In genomic region chr1:26225033-26225831, GRCh38 we compare ENCODE assay signal across 8 cellular contexts. TPM values are rescaled to one million over a fixed set of nuclear protein-coding genes. Genes with fewer than 3 reads are reported as not detected.
DNase-seq lines count a peak whose midpoint lies in the region; ATAC-seq and TF ChIP-seq lines count a peak whose summit lies in the region.
"Had no signal": no experiment of that assay in that cellular context is flagged by ENCODE, and none has a peak within 500 bp of the region (broad histone marks: within the 10 kb centered on the region; RNA-seq: fewer than 3 reads in every experiment).

No MANE protein-coding gene starts in this region.

- peaks cover 17% of the 10 kb centered on the region for H3K27me3 ChIP-seq in thymus (ENCODE audit: control insufficient read depth, insufficient read depth)
- H3K27me3 ChIP-seq in PC-3 (ENCODE audit: low read length): no peaks in the 10 kb centered on the region

- 11% methylated on average over 50 of the region's 50 CpGs for WGBS in thymus

- H4K20me1 ChIP-seq in PC-3 (ENCODE audit: low read length): no peaks in the 10 kb centered on the region

- no peaks in the 10 kb centered on the region for H3K36me3 ChIP-seq in thymus (ENCODE audit: control insufficient read depth, insufficient read depth)
- H3K36me3 ChIP-seq in PC-3 (ENCODE audit: low read depth, low read length): no peaks in the 10 kb centered on the region

- peaks cover 11 to 13% of the 10 kb centered on the region in 2 donors for H3K27me3 Mint-ChIP-seq in natural killer cell treated with Interleukin-12 subunit alpha and Interleukin-12 subunit beta and Interleukin-15 and Interleukin-18, amount 100 ng/mL, for 72 hours

- no peaks in the 10 kb centered on the region for H3K9me2 ChIP-seq in PC-3 (replicated peaks; ENCODE audit: low read length)

- BruUV-seq in PC-3 (replicated peaks; lab: Mats Ljungman, UMichigan): no TSS peak

- intact Hi-C loops in PC-3 (cut with micrococcal nuclease): no loop called here

- peak overlapping the region in 1 of 2 donors; percentile 47 for H3K27ac Mint-ChIP-seq in natural killer cell treated with Interleukin-12 subunit alpha and Interleukin-12 subunit beta and Interleukin-15 and Interleukin-18, amount 100 ng/mL, for 72 hours

- peak; percentile 91 to 95 for ATAC-seq in natural killer cell treated with Interleukin-12 subunit alpha and Interleukin-12 subunit beta and Interleukin-15 and Interleukin-18, amount 100 ng/mL, for 72 hours
- ATAC-seq in PC-3: no peak

- H3K4me1 Mint-ChIP-seq in natural killer cell treated with Interleukin-12 subunit alpha and Interleukin-12 subunit beta and Interleukin-15 and Interleukin-18, amount 100 ng/mL, for 72 hours (ENCODE audit: low read depth in 2 of 2): peaks cover 7 to 10% of the 10 kb centered on the region in 2 donors

- no peaks in the 10 kb centered on the region for H3K9me3 Mint-ChIP-seq in natural killer cell treated with Interleukin-12 subunit alpha and Interleukin-12 subunit beta and Interleukin-15 and Interleukin-18, amount 100 ng/mL, for 72 hours

- no peaks in the 10 kb centered on the region for H3K36me3 Mint-ChIP-seq in natural killer cell treated with Interleukin-12 subunit alpha and Interleukin-12 subunit beta and Interleukin-15 and Interleukin-18, amount 100 ng/mL, for 72 hours

- CTCF ChIA-PET in PC-3 (lab: Charles Lee): no interaction called here

- peaks cover 4% of the 10 kb centered on the region for H3K4me1 ChIP-seq in thymus (ENCODE audit: control insufficient read depth, insufficient read depth, low read length)
- H3K4me1 ChIP-seq in PC-3 (ENCODE audit: insufficient read depth, low read length): no peaks in the 10 kb centered on the region

- H3K4me3 Mint-ChIP-seq in natural killer cell treated with Interleukin-12 subunit alpha and Interleukin-12 subunit beta and Interleukin-15 and Interleukin-18, amount 100 ng/mL, for 72 hours: peak overlapping the region; percentile 82

- POLR2A ChIA-PET in PC-3 (lab: Charles Lee; ENCODE audit: unreplicated experiment): no interaction called here

- peak overlapping the region; percentile 22 for H3K4me3 ChIP-seq in thymus (ENCODE audit: low read length)
- H3K4me3 ChIP-seq in PC-3 (ENCODE audit: low read length): no peak overlapping the region

- H3K79me2 ChIP-seq in PC-3 (ENCODE audit: low read length): no peaks in the 10 kb centered on the region

- no peaks in the 10 kb centered on the region for H3F3A ChIP-seq in PC-3 (ENCODE audit: low read length, unreplicated experiment)

- DNase-seq in NCI-H1092 (lab: John Stamatoyannopoulos, UW): peak; percentile 14
- peak; percentile 39 for DNase-seq in activated gamma-delta T cell treated with Interleukin-2 at 50 U/mL for 16 hours
- peak; percentile 51 for DNase-seq in germinal center (ENCODE audit: low spot score)
- peak; percentile 81 for DNase-seq in natural killer cell treated with Interleukin-12 subunit alpha and Interleukin-12 subunit beta and Interleukin-15 and Interleukin-18, amount 100 ng/mL, for 72 hours (ENCODE audit: low spot score)
- no peak for DNase-seq in MV-4-11 (lab: John Stamatoyannopoulos, UW)
- DNase-seq in PC-3: no peak

- H3K27ac ChIP-seq in thymus (ENCODE audit: low read depth) (no peak overlapping the region), PC-3 (ENCODE audit: low read length) (no peak overlapping the region)

- H3K9me3 ChIP-seq in thymus (ENCODE audit: control insufficient read depth): no peaks in the 10 kb centered on the region
- H3K9me3 ChIP-seq in PC-3 (ENCODE audit: low read length): no peaks in the 10 kb centered on the region

- no peak overlapping the region for H3K9ac ChIP-seq in PC-3 (ENCODE audit: low read length)

- H2AFZ ChIP-seq in PC-3 (ENCODE audit: low read length): no peak overlapping the region

- H3K4me2 ChIP-seq in PC-3 (ENCODE audit: low read length): no peak overlapping the region

- no peak for TF ChIP-seq CTCF in PC-3 (conservative IDR thresholded peaks at IDR 0.05; ENCODE audit: low read depth, low read length)

RNA-seq across cellular contexts. Expression of gene CEP85, which starts 8.8 kb away (rescaled TPM):
- total RNA-seq in natural killer cell treated with Interleukin-12 subunit alpha and Interleukin-12 subunit beta and Interleukin-15 and Interleukin-18, amount 100 ng/mL, for 72 hours: 10 to 100 TPM; 21.0 to 57.5 TPM
- polyA plus RNA-seq in thymus: 9.7 TPM
- total RNA-seq in PC-3 (2014; rRNA removed): 30.6 and 30.8 TPM in 2 replicates

RNA-seq across cellular contexts. Expression of gene CATSPER4, which starts 34.8 kb away (rescaled TPM):
- total RNA-seq in natural killer cell treated with Interleukin-12 subunit alpha and Interleukin-12 subunit beta and Interleukin-15 and Interleukin-18, amount 100 ng/mL, for 72 hours: not detected
- 0.07 TPM for polyA plus RNA-seq in thymus
- not detected in 2 replicates for total RNA-seq in PC-3 (2014; rRNA removed)
- total RNA-seq: SK-MEL-5 had no signal

RNA-seq across cellular contexts. Expression of gene CNKSR1, which starts 47.9 kb away (rescaled TPM):
- total RNA-seq in natural killer cell treated with Interleukin-12 subunit alpha and Interleukin-12 subunit beta and Interleukin-15 and Interleukin-18, amount 100 ng/mL, for 72 hours: 1 to 10 TPM in 1 of 2 donors, not detected in 1; 2.5 TPM
- polyA plus RNA-seq in thymus: 9.5 TPM
- total RNA-seq in PC-3 (2014; rRNA removed): 32.1 and 34.5 TPM in 2 replicates

RNA-seq across cellular contexts. Expression of gene ZNF593OS, which starts 53.6 kb away (rescaled TPM):
- not detected for total RNA-seq in natural killer cell treated with Interleukin-12 subunit alpha and Interleukin-12 subunit beta and Interleukin-15 and Interleukin-18, amount 100 ng/mL, for 72 hours
- 0.87 TPM for polyA plus RNA-seq in thymus
- not detected in 2 replicates for total RNA-seq in PC-3 (2014; rRNA removed)
- total RNA-seq: SK-MEL-5 had no signal

RNA-seq across cellular contexts. Expression of gene SH3BGRL3, which starts 54.7 kb away (rescaled TPM):
- 100 to 1,000 TPM; 203 to 249 TPM for total RNA-seq in natural killer cell treated with Interleukin-12 subunit alpha and Interleukin-12 subunit beta and Interleukin-15 and Interleukin-18, amount 100 ng/mL, for 72 hours
- polyA plus RNA-seq in thymus: 261 TPM
- 181 and 193 TPM in 2 replicates for total RNA-seq in PC-3 (2014; rRNA removed)

Comparison
In these comparisons a context has a peak if more than half of its experiments do, and no peak if none do; other contexts are left out.
1. DNase-seq: peak in NCI-H1092 (single experiment), activated gamma-delta T cell treated with Interleukin-2 at 50 U/mL for 16 hours (single experiment), germinal center (single experiment) and natural killer cell treated with Interleukin-12 subunit alpha and Interleukin-12 subunit beta and Interleukin-15 and Interleukin-18, amount 100 ng/mL, for 72 hours (single experiment); none in MV-4-11 (single experiment) and PC-3 (single experiment).